Comparison of ENCODE assay signal across 8 cellular contexts in genomic region chr15:90922712-90923322, GRCh38. TPM values are rescaled to one million over a fixed set of nuclear protein-coding genes. Genes with fewer than 3 reads are reported as not detected.
A peak's percentile ranks its signal among the peaks of the same experiment; 100 is the strongest.
DNase-seq lines count a peak whose midpoint lies in the region; ATAC-seq and TF ChIP-seq lines count a peak whose summit lies in the region.
"Not testable (repeated sequence)": the region's sequence is repeated elsewhere in the genome, so short reads cannot be mapped to it uniquely, and the experiment has no call there.

No MANE protein-coding gene starts in this region.

- not testable (repeated sequence) for H3K4me3 Mint-ChIP-seq in activated CD8-positive, alpha-beta T cell treated with anti-CD3 and anti-CD28 coated beads, Interleukin-2, amount 10 ng/mL, durations not matched to agents 7 days and 5 days

- peak overlapping the region; percentile 11; the same call in 1 of the 2 replicates for H3K9ac ChIP-seq in KMS-11

- not testable (repeated sequence) for H3K79me2 ChIP-seq in KMS-11 (ENCODE audit: insufficient read depth, low read depth)

- not testable (repeated sequence) for H2AFZ ChIP-seq in KMS-11 (ENCODE audit: low read depth)

- not testable (repeated sequence) for DNase-seq in activated CD8-positive, alpha-beta T cell treated with anti-CD3 and anti-CD28 coated beads, Interleukin-2, amount 10 ng/mL, durations not matched to agents 7 days and 5 days
- peak; percentile 2 for DNase-seq in left cardiac atrium

- not testable (repeated sequence) for H4K20me1 ChIP-seq in KMS-11 (ENCODE audit: insufficient read depth)

- H3K9me3 Mint-ChIP-seq in activated CD8-positive, alpha-beta T cell treated with anti-CD3 and anti-CD28 coated beads, Interleukin-2, amount 10 ng/mL, durations not matched to agents 7 days and 5 days (ENCODE audit: insufficient read depth), result not testable (repeated sequence)

- H3K4me1 Mint-ChIP-seq in activated CD8-positive, alpha-beta T cell treated with anti-CD3 and anti-CD28 coated beads, Interleukin-2, amount 10 ng/mL, durations not matched to agents 7 days and 5 days (ENCODE audit: low read depth), result peaks cover 13% of the 10 kb centered on the region

- H3K27me3 Mint-ChIP-seq in activated CD8-positive, alpha-beta T cell treated with anti-CD3 and anti-CD28 coated beads, Interleukin-2, amount 10 ng/mL, durations not matched to agents 7 days and 5 days (ENCODE audit: low read depth), result not testable (repeated sequence)

- H3K27ac Mint-ChIP-seq in activated CD8-positive, alpha-beta T cell treated with anti-CD3 and anti-CD28 coated beads, Interleukin-2, amount 10 ng/mL, durations not matched to agents 7 days and 5 days, result peak overlapping the region; percentile 34

- not testable (repeated sequence) for H3K36me3 ChIP-seq in KMS-11 (ENCODE audit: insufficient read depth)

- H3K36me3 Mint-ChIP-seq in activated CD8-positive, alpha-beta T cell treated with anti-CD3 and anti-CD28 coated beads, Interleukin-2, amount 10 ng/mL, durations not matched to agents 7 days and 5 days (ENCODE audit: low read depth), result peaks cover 50% of the 10 kb centered on the region

- not testable (repeated sequence) for H3K4me3 ChIP-seq in KMS-11 (IDR thresholded peaks at IDR 0.05; ENCODE audit: insufficient read depth, low read depth, low read length)

- intact Hi-C loops in left cardiac atrium (cut with DNase I), result not testable (repeated sequence)

- H3K4me2 ChIP-seq in KMS-11, result peak overlapping the region; percentile 49

- TF ChIP-seq CTCF in 22Rv1 (IDR thresholded peaks at IDR 0.05); KMS-11 (conservative IDR thresholded peaks at IDR 0.05; ENCODE audit: low read depth, low read length): not testable (repeated sequence)

- peak overlapping the region; percentile 3; the same call in 1 of the 2 replicates for H3K27ac ChIP-seq in 22Rv1
- peak overlapping the region; percentile 67 for H3K27ac ChIP-seq in KMS-11

- ATAC-seq in GM18907 (IDR thresholded peaks at IDR 0.05; ENCODE audit: unreplicated experiment), result peak; percentile 65
- ATAC-seq in GM21367 (IDR thresholded peaks at IDR 0.05; ENCODE audit: unreplicated experiment), result peak; percentile 89
- peak; percentile 76 for ATAC-seq in HG02623 (IDR thresholded peaks at IDR 0.05; ENCODE audit: unreplicated experiment)
- ATAC-seq in HG03103 (IDR thresholded peaks at IDR 0.05; ENCODE audit: low read depth, unreplicated experiment), result peak; percentile 70
- peak; percentile 33 for ATAC-seq in activated CD8-positive, alpha-beta T cell treated with anti-CD3 and anti-CD28 coated beads, Interleukin-2, amount 10 ng/mL, durations not matched to agents 7 days and 5 days
- not testable (repeated sequence) for ATAC-seq in left cardiac atrium

- peaks cover 47% of the 10 kb centered on the region for H3K4me1 ChIP-seq in KMS-11 (ENCODE audit: low read depth, poor library complexity, severe bottlenecking)

- CTCF ChIA-PET in activated CD8-positive, alpha-beta T cell treated with anti-CD3 and anti-CD28 coated beads, Interleukin-2, amount 10 ng/mL, durations not matched to agents 7 days and 5 days (lab: Charles Lee), result interaction anchor here (0.6 to 3.9 kb wide), 5 partner anchors 10 to 32 kb away, joined by 4 to 34 read pairs (median 4); partner anchors contain the start of genes HDDC3, MAN2A2, RCCD1 and UNC45A

- not testable (repeated sequence) for H3K27me3 ChIP-seq in KMS-11 (ENCODE audit: insufficient read depth, low read depth)

- POLR2A ChIA-PET in activated CD8-positive, alpha-beta T cell treated with anti-CD3 and anti-CD28 coated beads, Interleukin-2, amount 10 ng/mL, durations not matched to agents 7 days and 5 days (lab: Charles Lee), result not testable (repeated sequence)

RNA-seq across cellular contexts. Expression of gene HDDC3, which starts 9.5 kb away (rescaled TPM):
- total RNA-seq in activated CD8-positive, alpha-beta T cell treated with anti-CD3 and anti-CD28 coated beads, Interleukin-2, amount 10 ng/mL, durations not matched to agents 7 days and 5 days, result 10 to 100 TPM; 23.8 to 26.9 TPM
- total RNA-seq in left cardiac atrium, result 10 to 100 TPM; 12.2 to 17.1 TPM

RNA-seq across cellular contexts. Expression of gene UNC45A, which starts 12.3 kb away (rescaled TPM):
- 10 to 100 TPM; 74.6 to 81.4 TPM for total RNA-seq in activated CD8-positive, alpha-beta T cell treated with anti-CD3 and anti-CD28 coated beads, Interleukin-2, amount 10 ng/mL, durations not matched to agents 7 days and 5 days
- 10 to 100 TPM; 27.3 to 29.5 TPM for total RNA-seq in left cardiac atrium

RNA-seq across cellular contexts. Expression of gene MAN2A2, which starts 19.7 kb away (rescaled TPM):
- 10 to 100 TPM; 82.7 to 97.7 TPM for total RNA-seq in activated CD8-positive, alpha-beta T cell treated with anti-CD3 and anti-CD28 coated beads, Interleukin-2, amount 10 ng/mL, durations not matched to agents 7 days and 5 days
- total RNA-seq in left cardiac atrium, result 10 to 100 TPM; 79.3 to 83.2 TPM

RNA-seq across cellular contexts. Expression of gene RCCD1, which starts 31.9 kb away (rescaled TPM):
- 10 to 100 TPM; 30.1 to 31.9 TPM for total RNA-seq in activated CD8-positive, alpha-beta T cell treated with anti-CD3 and anti-CD28 coated beads, Interleukin-2, amount 10 ng/mL, durations not matched to agents 7 days and 5 days
- total RNA-seq in left cardiac atrium, result 10 to 100 TPM in 1 of 2 donors, 1 to 10 TPM in 1; 8.4 to 10.6 TPM

RNA-seq across cellular contexts. Expression of gene FES, which starts 38.5 kb away (rescaled TPM):
- total RNA-seq in activated CD8-positive, alpha-beta T cell treated with anti-CD3 and anti-CD28 coated beads, Interleukin-2, amount 10 ng/mL, durations not matched to agents 7 days and 5 days, result 10 to 100 TPM; 10.5 to 11.1 TPM
- total RNA-seq in left cardiac atrium, result 10 to 100 TPM; 26.9 to 29.2 TPM
